Comparison of ENCODE assay signal across 8 cellular contexts in the genomic region with DNA sequence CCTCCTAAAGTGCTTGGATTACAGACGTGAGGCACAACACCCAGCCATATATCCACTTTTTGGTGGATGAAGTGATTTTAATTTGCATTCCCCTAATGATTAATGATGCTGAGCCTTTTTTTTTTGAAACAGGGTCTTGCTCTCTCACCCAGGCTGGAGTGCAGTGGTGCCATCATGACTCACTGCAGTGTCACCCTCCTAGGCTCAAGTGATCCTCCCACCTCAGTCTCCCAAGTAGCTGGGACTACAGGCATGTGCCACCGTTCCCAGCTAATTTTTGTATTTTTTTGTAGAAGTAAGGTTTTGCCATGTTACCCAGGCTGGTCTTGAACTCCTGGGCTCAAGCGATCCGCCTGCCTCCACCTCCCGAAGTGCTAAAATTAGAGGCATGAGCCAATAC. TPM values are rescaled to one million over a fixed set of nuclear protein-coding genes. Genes with fewer than 3 reads are reported as not detected.
"Had no signal": no experiment of that assay in that cellular context is flagged by ENCODE, and none has a peak within 500 bp of the region (broad histone marks: within the 10 kb centered on the region; RNA-seq: fewer than 3 reads in every experiment).

No MANE protein-coding gene starts in this region.

RNA-seq across cellular contexts. Expression of a gene that starts 8.0 kb away (rescaled TPM):
- total RNA-seq: activated B cell treated with CpG ODN at 0.5 μM for 24 hours; activated CD8-positive, alpha-beta T cell treated with anti-CD3 and anti-CD28 coated beads for 36 hours; activated T-cell treated with anti-CD3 and anti-CD28 coated beads, Interleukin-2, amount 50 U/mL, for 4 hours; chondrocyte; dermis blood vessel endothelial cell; fibroblast of villous mesenchyme; glomerular endothelial cell; T-helper 2 cell treated with Interferon-gamma antibody and Interleukin-4, amounts not matched to agents 100 ng/mL and 5 ng/mL, for 36 hours had no signal
